In genomic region chr11:57197762-57198161, GRCh38 we compare ENCODE assay signal across 7 cellular contexts. TPM values are rescaled to one million over a fixed set of nuclear protein-coding genes. Genes with fewer than 3 reads are reported as not detected.
"Had no signal": no experiment of that assay in that cellular context is flagged by ENCODE, and none has a peak within 500 bp of the region (broad histone marks: within the 10 kb centered on the region; RNA-seq: fewer than 3 reads in every experiment).

No MANE protein-coding gene starts in this region.

- H3K4me2 ChIP-seq: GM23338 had no signal

- H2AFZ ChIP-seq: GM23338 had no signal

- H3K27ac Mint-ChIP-seq: GM23338, H9 had no signal

- H3K9me3 Mint-ChIP-seq: GM23338, H9 had no signal

- H3K4me3 Mint-ChIP-seq: GM23338, H9 had no signal

- FAIRE-seq: H1, H54 had no signal

- H3K4me3 ChIP-seq: GM23338 had no signal

- ATAC-seq: GM23338 had no signal

- DNase-seq: H9, HCEC 1CT, IMR-90 had no signal

RNA-seq across cellular contexts. Expression of gene LRRC55, which starts 16.0 kb away (rescaled TPM):
- total RNA-seq: HT-29, IMR-90 had no signal
- polyA plus RNA-seq: IMR-90 had no signal

RNA-seq across cellular contexts. Expression of gene APLNR, which starts 39.3 kb away (rescaled TPM):
- total RNA-seq: H1, HT-29, IMR-90 had no signal
- polyA plus RNA-seq: GM23338, IMR-90 had no signal
